1 cellular context compared by ENCODE assay signal in genomic region chr1:155000725-155001437, GRCh38.
TF ChIP-seq lines count a peak whose summit lies in the region.

No MANE protein-coding gene starts in this region.

TF ChIP-seq in K562, 482 proteins besides CTCF, POLR2A, EP300 and RAD21 (continued from another document and continues in another):
- TF ChIP-seq CREB5 (CRISPR knock-in tag; IDR thresholded peaks at IDR 0.05), result no peak
- TF ChIP-seq U2AF1 (optimal IDR thresholded peaks at IDR 0.05; ENCODE audit: low read depth, low read length), result peak; percentile 47
- TF ChIP-seq TCF15 (CRISPR knock-in tag; IDR thresholded peaks at IDR 0.05), result no peak
- TF ChIP-seq ELF2 (CRISPR knock-in tag; IDR thresholded peaks at IDR 0.05), result 0 out of 2 replicates have a peak, but pooled peaks have one; percentile 12
- TF ChIP-seq NFE2L1 (tag; IDR thresholded peaks at IDR 0.05; ENCODE audit: borderline replicate concordance, low read depth), result no peak
- no peak for TF ChIP-seq COPS2 (conservative IDR thresholded peaks at IDR 0.05)
- no peak for TF ChIP-seq ZNF445 (CRISPR knock-in tag; IDR thresholded peaks at IDR 0.05; ENCODE audit: low read depth)
- peak; percentile 94 to 99 for TF ChIP-seq MAZ (CRISPR knock-in tag; conservative IDR thresholded peaks at IDR 0.05 in 1 of 2, IDR thresholded peaks at IDR 0.05 in 1 of 2)
- peak; percentile 77 for TF ChIP-seq GATAD2A (IDR thresholded peaks at IDR 0.05)
- TF ChIP-seq POLR2G (IDR thresholded peaks at IDR 0.05; ENCODE audit: low read depth, low read length), result peak; percentile 92
- TF ChIP-seq ZNF24 (IDR thresholded peaks at IDR 0.05), result 0 out of 2 replicates have a peak, but pooled peaks have one; percentile 25
- TF ChIP-seq CREB3L1 (IDR thresholded peaks at IDR 0.05; ENCODE audit: borderline replicate concordance, low read depth), result peak; percentile 72; the same call in 1 of the 2 replicates
- no peak for TF ChIP-seq ZNF239 (CRISPR knock-in tag; IDR thresholded peaks at IDR 0.05)
- TF ChIP-seq CAMTA2 (CRISPR knock-in tag; conservative IDR thresholded peaks at IDR 0.05), result no peak
- TF ChIP-seq STAT5A (IDR thresholded peaks at IDR 0.05; ENCODE audit: borderline replicate concordance, low read length), result no peak; the same call in 1 of the 2 replicates
- TF ChIP-seq TRIM28 (IDR thresholded peaks at IDR 0.05), result peak; percentile 69
- peak; percentile 40; the same call in 1 of the 2 replicates for TF ChIP-seq ZKSCAN1 (IDR thresholded peaks at IDR 0.05; ENCODE audit: low read depth, low read length)
- TF ChIP-seq GMEB1 (CRISPR knock-in tag; IDR thresholded peaks at IDR 0.05), result peak; percentile 44; the same call in 1 of the 2 replicates
- TF ChIP-seq BRF2 (IDR thresholded peaks at IDR 0.05; ENCODE audit: borderline replicate concordance, insufficient read depth, insufficient read length), result no peak
- TF ChIP-seq ZNF395 (CRISPR knock-in tag; IDR thresholded peaks at IDR 0.05), result no peak
- peak; percentile 74; the same call in 1 of the 2 replicates for TF ChIP-seq ZNF212 (CRISPR knock-in tag; IDR thresholded peaks at IDR 0.05)
- TF ChIP-seq SMARCA4 (IDR thresholded peaks at IDR 0.05), result peak; percentile 87
- TF ChIP-seq NFE2 (IDR thresholded peaks at IDR 0.05; ENCODE audit: low read depth), result peak; percentile 89
- peak; percentile 33; the same call in 1 of the 2 replicates for TF ChIP-seq ARID2 (IDR thresholded peaks at IDR 0.05)
- TF ChIP-seq CEBPB (tag; IDR thresholded peaks at IDR 0.05), result no peak
- TF ChIP-seq MYNN (IDR thresholded peaks at IDR 0.05), result no peak
- TF ChIP-seq MYNN (CRISPR knock-in tag; IDR thresholded peaks at IDR 0.05), result no peak
- TF ChIP-seq REST (CRISPR knock-in tag; IDR thresholded peaks at IDR 0.05; ENCODE audit: low read depth), result no peak; the same call in 1 of the 2 replicates
- peak; percentile 62; the same call in 1 of the 2 replicates for TF ChIP-seq ZNF263 (CRISPR knock-in tag; IDR thresholded peaks at IDR 0.05; ENCODE audit: borderline replicate concordance)
- TF ChIP-seq ZBTB40 (IDR thresholded peaks at IDR 0.05), result peak; percentile 64
- no peak for TF ChIP-seq ZBTB40 (CRISPR knock-in tag; IDR thresholded peaks at IDR 0.05)
- peak; percentile 96 for TF ChIP-seq DPF2 (IDR thresholded peaks at IDR 0.05)
- TF ChIP-seq NEUROD1 (IDR thresholded peaks at IDR 0.05; ENCODE audit: borderline replicate concordance, low read depth, low read length, partially characterized antibody), result peak; percentile 100
- TF ChIP-seq GTF2E2 (tag; IDR thresholded peaks at IDR 0.05), result no peak
- peak; percentile 81 for TF ChIP-seq NCOR1 (IDR thresholded peaks at IDR 0.05)
- TF ChIP-seq XRCC3 (IDR thresholded peaks at IDR 0.05), result no peak
- TF ChIP-seq ARNT (IDR thresholded peaks at IDR 0.05), result peak; percentile 72 to 85
- TF ChIP-seq MTA1 (IDR thresholded peaks at IDR 0.05; ENCODE audit: borderline replicate concordance), result peak; percentile 87
- TF ChIP-seq RBM14 (IDR thresholded peaks at IDR 0.05; ENCODE audit: borderline replicate concordance, insufficient read depth, low read depth, low read length), result no peak
- no peak for TF ChIP-seq ADNP (tag; IDR thresholded peaks at IDR 0.05)
- peak; percentile 87 for TF ChIP-seq NCOA1 (IDR thresholded peaks at IDR 0.05; ENCODE audit: low read depth)
- TF ChIP-seq SREBF1 (IDR thresholded peaks at IDR 0.05; ENCODE audit: borderline replicate concordance, low read depth, low read length), result 0 out of 2 replicates have a peak, but pooled peaks have one; percentile 46
- peak; percentile 84 for TF ChIP-seq FIP1L1 (IDR thresholded peaks at IDR 0.05; ENCODE audit: low read depth, low read length, poor library complexity, severe bottlenecking)
- TF ChIP-seq CBX3 (IDR thresholded peaks at IDR 0.05; ENCODE audit: borderline replicate concordance in 1 of 2, low read length in 2 of 2), result no peak
- no peak for TF ChIP-seq CCAR2 (IDR thresholded peaks at IDR 0.05; ENCODE audit: low read depth, low read length)
- TF ChIP-seq KDM1A (IDR thresholded peaks at IDR 0.05), result peak in 1 of 2 experiments; percentile 55
- TF ChIP-seq ZNF644 (tag; IDR thresholded peaks at IDR 0.05; ENCODE audit: low read depth), result no peak
